Comparison of ENCODE assay signal across 20 cellular contexts in the genomic region with DNA sequence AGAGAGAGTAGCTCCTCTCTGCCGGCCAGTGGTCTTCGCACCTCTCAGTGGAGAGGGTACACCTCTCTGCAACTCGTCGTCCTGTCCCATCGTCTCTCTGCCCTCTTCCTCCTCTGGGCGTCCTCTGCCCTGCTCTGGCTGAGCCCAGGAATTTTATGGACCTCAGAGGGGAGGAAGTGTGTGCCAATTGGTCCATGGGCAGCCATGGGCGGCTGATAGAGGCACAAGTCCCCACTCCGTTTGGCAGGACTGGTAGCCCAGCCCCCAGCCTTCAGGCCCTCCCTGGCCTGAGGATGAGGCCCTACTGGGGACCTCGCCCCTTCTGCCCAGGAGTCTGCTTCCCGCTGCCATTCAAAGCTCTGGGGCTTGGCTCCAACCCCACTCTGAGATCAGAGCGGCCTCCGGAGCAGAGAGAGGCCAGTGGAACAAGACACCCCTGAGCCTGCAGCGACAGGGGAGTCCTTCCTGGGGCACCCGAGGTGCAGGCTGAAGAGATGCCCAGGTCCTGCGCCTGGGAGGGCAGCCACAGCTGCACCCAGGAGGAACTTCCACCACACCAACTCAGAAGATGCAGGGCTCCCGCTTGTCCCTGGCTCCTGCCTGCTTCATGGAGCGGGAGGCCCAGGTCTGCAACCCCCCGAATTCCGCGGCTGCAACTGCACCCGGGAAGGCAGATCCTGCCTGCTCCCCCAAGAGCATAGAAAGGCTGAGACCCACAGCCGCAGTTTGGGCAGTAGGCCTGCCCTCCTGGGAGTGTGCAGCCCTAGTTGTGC.
"Had no signal": no experiment of that assay in that cellular context is flagged by ENCODE, and none has a peak within 500 bp of the region (broad histone marks: within the 10 kb centered on the region; RNA-seq: fewer than 3 reads in every experiment).

No MANE protein-coding gene starts in this region.

- H3K36me3 ChIP-seq: heart left ventricle, left ventricle myocardium inferior, tibial nerve had no signal

- H3K9me3 ChIP-seq: heart left ventricle, left ventricle myocardium inferior, mucosa of descending colon, tibial nerve had no signal

- ATAC-seq: activated CD4-positive, alpha-beta T cell treated with anti-CD3 and anti-CD28 coated beads for 36 hours; activated CD8-positive, alpha-beta memory T cell treated with anti-CD3 and anti-CD28 coated beads, Interleukin-2, amount 10 ng/mL, durations not matched to agents 7 days and 5 days; activated CD8-positive, alpha-beta T cell treated with anti-CD3 and anti-CD28 coated beads, Interleukin-2, amount 10 ng/mL, durations not matched to agents 7 days and 5 days; heart left ventricle; mucosa of descending colon; natural killer cell treated with Interleukin-12 subunit alpha and Interleukin-12 subunit beta and Interleukin-15 and Interleukin-18, amount 100 ng/mL, for 72 hours; right cardiac atrium had no signal

- H3K4me3 Mint-ChIP-seq: activated CD4-positive, alpha-beta T cell treated with anti-CD3 and anti-CD28 coated beads for 36 hours; activated CD8-positive, alpha-beta memory T cell treated with anti-CD3 and anti-CD28 coated beads, Interleukin-2, amount 10 ng/mL, durations not matched to agents 7 days and 5 days; activated CD8-positive, alpha-beta T cell treated with anti-CD3 and anti-CD28 coated beads, Interleukin-2, amount 10 ng/mL, durations not matched to agents 7 days and 5 days; activated naive CD8-positive, alpha-beta T cell; natural killer cell treated with Interleukin-12 subunit alpha and Interleukin-12 subunit beta and Interleukin-15 and Interleukin-18, amount 100 ng/mL, for 72 hours had no signal

- DNase-seq: activated CD4-positive, alpha-beta T cell treated with anti-CD3 and anti-CD28 coated beads for 36 hours; activated CD4-positive, CD25-positive, alpha-beta regulatory T cell; activated CD8-positive, alpha-beta memory T cell treated with anti-CD3 and anti-CD28 coated beads, Interleukin-2, amount 10 ng/mL, durations not matched to agents 7 days and 5 days; activated CD8-positive, alpha-beta T cell treated with anti-CD3 and anti-CD28 coated beads, Interleukin-2, amount 10 ng/mL, durations not matched to agents 7 days and 5 days; activated effector memory CD4-positive, alpha-beta T cell treated with Interleukin-2 at 50 U/mL for 16 hours; activated naive CD4-positive, alpha-beta T cell treated with Interleukin-2 at 50 U/mL for 16 hours; activated T-cell treated with anti-CD3 and anti-CD28 coated beads, Interleukin-2, amount 50 U/mL, for 48 hours; caudate nucleus; foreskin fibroblast; left ventricle myocardium inferior; stimulated activated CD4-positive, alpha-beta T cell treated with anti-CD3 and anti-CD28 coated beads, Interleukin-4, amount 100 ng/mL, for 1 hour had no signal

- H3K27me3 Mint-ChIP-seq: activated CD4-positive, alpha-beta T cell treated with anti-CD3 and anti-CD28 coated beads for 36 hours; activated CD8-positive, alpha-beta memory T cell treated with anti-CD3 and anti-CD28 coated beads, Interleukin-2, amount 10 ng/mL, durations not matched to agents 7 days and 5 days; activated naive CD8-positive, alpha-beta T cell; natural killer cell treated with Interleukin-12 subunit alpha and Interleukin-12 subunit beta and Interleukin-15 and Interleukin-18, amount 100 ng/mL, for 72 hours had no signal

- H3K4me1 Mint-ChIP-seq: activated CD4-positive, alpha-beta T cell treated with anti-CD3 and anti-CD28 coated beads for 36 hours; activated CD8-positive, alpha-beta memory T cell treated with anti-CD3 and anti-CD28 coated beads, Interleukin-2, amount 10 ng/mL, durations not matched to agents 7 days and 5 days had no signal

- H3K4me1 ChIP-seq: heart left ventricle, left ventricle myocardium inferior, tibial nerve had no signal

- H3K27ac Mint-ChIP-seq: activated CD4-positive, alpha-beta T cell treated with anti-CD3 and anti-CD28 coated beads for 36 hours; activated CD8-positive, alpha-beta memory T cell treated with anti-CD3 and anti-CD28 coated beads, Interleukin-2, amount 10 ng/mL, durations not matched to agents 7 days and 5 days; activated CD8-positive, alpha-beta T cell treated with anti-CD3 and anti-CD28 coated beads, Interleukin-2, amount 10 ng/mL, durations not matched to agents 7 days and 5 days; activated naive CD8-positive, alpha-beta T cell; natural killer cell treated with Interleukin-12 subunit alpha and Interleukin-12 subunit beta and Interleukin-15 and Interleukin-18, amount 100 ng/mL, for 72 hours had no signal

- H3K4me3 ChIP-seq: heart left ventricle, left ventricle myocardium inferior, lung, mucosa of descending colon, tibial nerve had no signal

- H3K27me3 ChIP-seq: heart left ventricle, tibial nerve had no signal

- H3K36me3 Mint-ChIP-seq: activated CD8-positive, alpha-beta memory T cell treated with anti-CD3 and anti-CD28 coated beads, Interleukin-2, amount 10 ng/mL, durations not matched to agents 7 days and 5 days; activated naive CD8-positive, alpha-beta T cell; natural killer cell treated with Interleukin-12 subunit alpha and Interleukin-12 subunit beta and Interleukin-15 and Interleukin-18, amount 100 ng/mL, for 72 hours had no signal

- FAIRE-seq: astrocyte, endothelial cell of umbilical vein had no signal

- H3K27ac ChIP-seq: heart left ventricle, left ventricle myocardium inferior, tibial nerve had no signal
